Comparison of ENCODE assay signal across 8 cellular contexts in the genomic region with DNA sequence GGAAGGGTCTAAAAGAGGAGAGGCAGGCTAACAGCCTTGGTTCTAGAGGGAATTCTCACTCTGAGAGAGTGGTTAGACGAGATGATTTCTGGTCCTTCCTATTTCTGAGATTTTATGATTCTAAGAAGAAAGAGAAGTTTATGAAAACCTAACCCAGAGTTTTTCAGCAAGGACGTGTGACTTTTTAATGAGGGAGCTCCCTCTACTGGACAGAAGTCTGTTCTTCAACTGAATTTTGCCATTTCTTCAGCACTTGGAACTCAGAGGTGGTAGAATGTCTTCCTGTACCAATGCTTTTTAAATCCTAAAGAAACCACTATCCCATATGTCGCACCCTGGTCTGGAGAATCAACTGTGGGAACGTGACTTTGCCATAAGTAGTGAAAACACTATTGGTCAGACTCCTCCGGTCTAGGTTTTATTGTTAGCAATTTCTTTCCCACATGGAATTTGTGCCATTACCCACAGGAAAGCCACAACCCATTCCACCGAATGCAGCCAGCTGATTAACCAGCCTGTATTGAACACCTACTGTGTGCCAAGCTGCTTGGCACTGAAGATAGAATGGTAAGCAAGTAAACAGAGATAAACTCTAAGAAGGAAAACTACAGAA.
A peak's percentile ranks its signal among the peaks of the same experiment; 100 is the strongest.
DNase-seq lines count a peak whose midpoint lies in the region; ATAC-seq and TF ChIP-seq lines count a peak whose summit lies in the region.

No MANE protein-coding gene starts in this region.

- intact Hi-C loops in Right ventricle myocardium superior (cut with DNase I): no loop called here
- intact Hi-C loops in left ventricle myocardium superior (cut with micrococcal nuclease): no loop called here
- intact Hi-C loops in PC-9 (cut with micrococcal nuclease; ENCODE audit: unreplicated experiment): loop anchor here (5.0 kb wide), 1 partner anchor 190 kb away; no protein-coding TSS in a partner anchor

- H3K4me2 ChIP-seq in PC-9: no peak overlapping the region

- no peaks in the 10 kb centered on the region for H3F3A ChIP-seq in PC-9 (ENCODE audit: insufficient read depth, low read depth)

- H3K79me2 ChIP-seq in PC-9 (ENCODE audit: low read depth): no peaks in the 10 kb centered on the region

- H2AFZ ChIP-seq in PC-9: no peak overlapping the region

- H3K27me3 Mint-ChIP-seq in endothelial cell (ENCODE audit: unreplicated experiment) (no peaks in the 10 kb centered on the region), nephron (ENCODE audit: low read depth) (peaks cover 10% of the 10 kb centered on the region)

- H3K36me3 Mint-ChIP-seq in endothelial cell (ENCODE audit: low read depth, unreplicated experiment) (no peaks in the 10 kb centered on the region), nephron (ENCODE audit: low read depth) (no peaks in the 10 kb centered on the region)

- H4K20me1 ChIP-seq in PC-9 (ENCODE audit: insufficient read depth): no peaks in the 10 kb centered on the region

- no peaks in the 10 kb centered on the region for H3K9me2 ChIP-seq in PC-9 (ENCODE audit: insufficient read depth)

- H3K4me3 ChIP-seq in PC-9: no peak overlapping the region

- H3K4me1 ChIP-seq in PC-9 (replicated peaks; ENCODE audit: insufficient read depth): no peaks in the 10 kb centered on the region

- POLR2A ChIA-PET in PC-9 (lab: Charles Lee; ENCODE audit: unreplicated experiment): no interaction called here

- no peaks in the 10 kb centered on the region for H3K9me3 ChIP-seq in PC-9 (ENCODE audit: insufficient read depth, low read depth)

- DNase-seq in Right ventricle myocardium superior (no peak), left ventricle myocardium superior (no peak), PC-9 (peak; percentile 8 to 47), endothelial cell (ENCODE audit: low spot score) (no peak), GM19238 (ENCODE audit: insufficient read length, low spot score) (no peak), KG1 (lab: John Stamatoyannopoulos, UW) (no peak)

- no TSS peak for BruUV-seq in PC-9 (replicated peaks; lab: Mats Ljungman, UMichigan)

- CTCF ChIA-PET in PC-9 (lab: Charles Lee): interaction anchor here (0.6 kb wide), 1 partner anchor 10 kb away, joined by 3 read pairs; no protein-coding TSS in a partner anchor

- H3K4me3 Mint-ChIP-seq in endothelial cell (ENCODE audit: unreplicated experiment) (no peak overlapping the region), nephron (no peak overlapping the region)

- ATAC-seq in Right ventricle myocardium superior (ENCODE audit: poor library complexity) (peak; percentile 51), left ventricle myocardium superior (no peak), HG03103 (IDR thresholded peaks at IDR 0.05; ENCODE audit: low read depth, unreplicated experiment) (peak; percentile 63)

- no peaks in the 10 kb centered on the region for H3K9me3 Mint-ChIP-seq in endothelial cell (ENCODE audit: unreplicated experiment)
- no peaks in the 10 kb centered on the region for H3K9me3 Mint-ChIP-seq in nephron

- H3K4me1 Mint-ChIP-seq in endothelial cell (ENCODE audit: unreplicated experiment) (no peaks in the 10 kb centered on the region), nephron (peaks cover 10% of the 10 kb centered on the region)

- H3K27ac ChIP-seq in PC-9: no peak overlapping the region

- no peaks in the 10 kb centered on the region for H3K36me3 ChIP-seq in PC-9 (ENCODE audit: low read depth)

- H3K27me3 ChIP-seq in PC-9 (ENCODE audit: insufficient read depth, low read depth): no peaks in the 10 kb centered on the region

- H3K27ac Mint-ChIP-seq in endothelial cell (ENCODE audit: unreplicated experiment) (no peak overlapping the region), nephron (peak overlapping the region in 2 of 3 experiments; percentile 68 to 87)

- peak; percentile 74 for TF ChIP-seq CTCF in PC-9 (conservative IDR thresholded peaks at IDR 0.05)
- TF ChIP-seq CTCF in endothelial cell (IDR thresholded peaks at IDR 0.05; ENCODE audit: unreplicated experiment): peak; percentile 73
- peak; percentile 72 to 80 (median 73) for TF ChIP-seq CTCF in nephron (IDR thresholded peaks at IDR 0.05; ENCODE audit: unreplicated experiment in 3 of 3)

Comparison
In these comparisons a context has a peak if more than half of its experiments do, and no peak if none do; other contexts are left out.
1. DNase-seq: peak in PC-9 (2 of 2); none in Right ventricle myocardium superior (single experiment), left ventricle myocardium superior (single experiment), endothelial cell (single experiment), GM19238 (single experiment) and KG1 (single experiment).
2. Peak in every context shown above with its lines, with median percentiles within 50 percentile points of each other: CTCF ChIP-seq.